ENCODE assay signal across 9 cellular contexts in genomic region chr19:12997967-12998940, GRCh38. TPM values are rescaled to one million over a fixed set of nuclear protein-coding genes. Genes with fewer than 3 reads are reported as not detected.
DNase-seq lines count a peak whose midpoint lies in the region; ATAC-seq and TF ChIP-seq lines count a peak whose summit lies in the region.
"Had no signal": no experiment of that assay in that cellular context is flagged by ENCODE, and none has a peak within 500 bp of the region (broad histone marks: within the 10 kb centered on the region; RNA-seq: fewer than 3 reads in every experiment).

No MANE protein-coding gene starts in this region.

- WGBS in esophagus squamous epithelium, 2 donors: 32 to 37% methylated on average over 21 to 27 of the region's 32 CpGs

- peak overlapping the region; percentile 3 to 79 (median 77) for H3K4me3 Mint-ChIP-seq in IgD-negative memory B cell
- H3K4me3 Mint-ChIP-seq in osteocyte (ENCODE audit: unreplicated experiment): peak overlapping the region; percentile 56
- no peak overlapping the region for H3K4me3 Mint-ChIP-seq in T-helper 2 cell treated with Interferon-gamma antibody and Interleukin-4, amounts not matched to agents 5 μg/mL and 100 μg/mL, for 36 hours
- peak overlapping the region in 1 of 2 donors; percentile 19 for H3K4me3 Mint-ChIP-seq in activated T-cell treated with anti-CD3 and anti-CD28 coated beads, Interleukin-2, amount 50 U/mL, for 72 hours

- no peak overlapping the region for H2AFZ ChIP-seq in ACC112 (ENCODE audit: low read length, unreplicated experiment)

- DNase-seq in esophagus squamous epithelium (lab: John Stamatoyannopoulos, UW): no peak
- DNase-seq in osteocyte (ENCODE audit: extremely low spot score, unreplicated experiment): no peak
- no peak for DNase-seq in T-helper 2 cell treated with Interferon-gamma antibody and Interleukin-4, amounts not matched to agents 5 μg/mL and 100 μg/mL, for 36 hours (ENCODE audit: low spot score)
- no peak for DNase-seq in activated T-cell treated with anti-CD3 and anti-CD28 coated beads, Interleukin-2, amount 50 U/mL, for 72 hours
- DNase-seq in SIG-M5 treated with dmso at 0.1 percent for 504 hours (lab: John Stamatoyannopoulos, UW; ENCODE audit: unreplicated experiment): no peak

- H3K27ac Mint-ChIP-seq in IgD-negative memory B cell (no peak overlapping the region), osteocyte (ENCODE audit: unreplicated experiment) (no peak overlapping the region)
- no peak overlapping the region for H3K27ac Mint-ChIP-seq in T-helper 2 cell treated with Interferon-gamma antibody and Interleukin-4, amounts not matched to agents 5 μg/mL and 100 μg/mL, for 36 hours
- no peak overlapping the region for H3K27ac Mint-ChIP-seq in activated T-cell treated with anti-CD3 and anti-CD28 coated beads, Interleukin-2, amount 50 U/mL, for 72 hours

- H3K9me3 Mint-ChIP-seq in IgD-negative memory B cell (no peaks in the 10 kb centered on the region), osteocyte (ENCODE audit: unreplicated experiment) (no peaks in the 10 kb centered on the region)
- no peaks in the 10 kb centered on the region for H3K9me3 Mint-ChIP-seq in T-helper 2 cell treated with Interferon-gamma antibody and Interleukin-4, amounts not matched to agents 5 μg/mL and 100 μg/mL, for 36 hours
- H3K9me3 Mint-ChIP-seq in activated T-cell treated with anti-CD3 and anti-CD28 coated beads, Interleukin-2, amount 50 U/mL, for 72 hours: no peaks in the 10 kb centered on the region

- H3K36me3 Mint-ChIP-seq in IgD-negative memory B cell (peaks cover 2% of the 10 kb centered on the region), osteocyte (ENCODE audit: unreplicated experiment) (peaks cover 15% of the 10 kb centered on the region)
- H3K36me3 Mint-ChIP-seq in T-helper 2 cell treated with Interferon-gamma antibody and Interleukin-4, amounts not matched to agents 5 μg/mL and 100 μg/mL, for 36 hours (ENCODE audit: low read depth): peaks cover 2% of the 10 kb centered on the region
- peaks cover 0 to 4% of the 10 kb centered on the region in 2 donors for H3K36me3 Mint-ChIP-seq in activated T-cell treated with anti-CD3 and anti-CD28 coated beads, Interleukin-2, amount 50 U/mL, for 72 hours (ENCODE audit: insufficient read depth in 2 of 2)

- intact Hi-C loops in esophagus squamous epithelium (cut with DNase I): no loop called here

- peak overlapping the region; percentile 95 for H3K4me3 ChIP-seq in ACC112 (ENCODE audit: low read depth, low read length)
- H3K4me3 ChIP-seq in esophagus squamous epithelium: peak overlapping the region; percentile 68 to 93 (median 80)

- no peaks in the 10 kb centered on the region for H3K9me3 ChIP-seq in esophagus squamous epithelium

- no peak for ATAC-seq in GM21737 (IDR thresholded peaks at IDR 0.05; ENCODE audit: unreplicated experiment)
- no peak for ATAC-seq in activated T-cell treated with anti-CD3 and anti-CD28 coated beads, Interleukin-2, amount 50 U/mL, for 72 hours (replicated peaks in 1 of 2)

- H3K27me3 Mint-ChIP-seq in IgD-negative memory B cell: peaks cover 22% of the 10 kb centered on the region
- H3K27me3 Mint-ChIP-seq in osteocyte (ENCODE audit: unreplicated experiment): no peaks in the 10 kb centered on the region
- peaks cover 39% of the 10 kb centered on the region for H3K27me3 Mint-ChIP-seq in T-helper 2 cell treated with Interferon-gamma antibody and Interleukin-4, amounts not matched to agents 5 μg/mL and 100 μg/mL, for 36 hours (ENCODE audit: low read depth)
- H3K27me3 Mint-ChIP-seq in activated T-cell treated with anti-CD3 and anti-CD28 coated beads, Interleukin-2, amount 50 U/mL, for 72 hours (ENCODE audit: low read depth): peaks cover 14% of the 10 kb centered on the region

- no peak for TF ChIP-seq POLR2A in esophagus squamous epithelium (IDR thresholded peaks at IDR 0.05)

- TF ChIP-seq CTCF in esophagus squamous epithelium (IDR thresholded peaks at IDR 0.05) (no peak), osteocyte (IDR thresholded peaks at IDR 0.05) (no peak)

- H3K4me1 ChIP-seq in ACC112 (ENCODE audit: control insufficient read depth, insufficient read depth, low read length, unreplicated experiment) (peaks cover 12% of the 10 kb centered on the region), esophagus squamous epithelium (peaks cover 33 to 90% (median 57%) of the 10 kb centered on the region in 3 donors)

- no peaks in the 10 kb centered on the region for H3K27me3 ChIP-seq in ACC112 (ENCODE audit: insufficient read depth, low read length)
- peaks cover 0 to 3% (median 0%) of the 10 kb centered on the region in 4 donors for H3K27me3 ChIP-seq in esophagus squamous epithelium

- H3K79me2 ChIP-seq in ACC112 (ENCODE audit: control insufficient read depth, insufficient read depth, low read length, unreplicated experiment): peaks cover 69% of the 10 kb centered on the region

- no peaks in the 10 kb centered on the region for H3K36me3 ChIP-seq in ACC112 (ENCODE audit: insufficient read depth, low read length)
- no peaks in the 10 kb centered on the region for H3K36me3 ChIP-seq in esophagus squamous epithelium

- no peak overlapping the region for H3K27ac ChIP-seq in ACC112 (ENCODE audit: low read depth, low read length)
- H3K27ac ChIP-seq in esophagus squamous epithelium: peak overlapping the region; percentile 91 to 98 (median 94)
- H3K27ac ChIP-seq: KMS-11 had no signal

- H3K4me1 Mint-ChIP-seq in IgD-negative memory B cell: peaks cover 0 to 5% (median 5%) of the 10 kb centered on the region in 3 donors
- peaks cover 17% of the 10 kb centered on the region for H3K4me1 Mint-ChIP-seq in osteocyte (ENCODE audit: unreplicated experiment)
- peaks cover 5% of the 10 kb centered on the region for H3K4me1 Mint-ChIP-seq in T-helper 2 cell treated with Interferon-gamma antibody and Interleukin-4, amounts not matched to agents 5 μg/mL and 100 μg/mL, for 36 hours (ENCODE audit: low read depth)
- peaks cover 7% of the 10 kb centered on the region for H3K4me1 Mint-ChIP-seq in activated T-cell treated with anti-CD3 and anti-CD28 coated beads, Interleukin-2, amount 50 U/mL, for 72 hours (ENCODE audit: low read depth)

RNA-seq across cellular contexts. Expression of gene NFIX, which starts 3.0 kb away (rescaled TPM):
- polyA plus RNA-seq in IgD-negative memory B cell: 0.09 TPM
- 10 to 100 TPM; 32.3 to 81.2 (median 51.6) TPM for total RNA-seq in esophagus squamous epithelium
- 87.0 and 93.7 TPM in 2 replicates for total RNA-seq in osteocyte
- 1 to 10 TPM; 2.2 to 2.8 TPM for total RNA-seq in activated T-cell treated with anti-CD3 and anti-CD28 coated beads, Interleukin-2, amount 50 U/mL, for 72 hours

RNA-seq across cellular contexts. Expression of gene DAND5, which starts 28.9 kb away (rescaled TPM):
- polyA plus RNA-seq in IgD-negative memory B cell: not detected
- total RNA-seq in esophagus squamous epithelium (not detected), osteocyte (not detected in 2 replicates)
- total RNA-seq in activated T-cell treated with anti-CD3 and anti-CD28 coated beads, Interleukin-2, amount 50 U/mL, for 72 hours: under 1 TPM; 0.12 to 0.32 TPM

RNA-seq across cellular contexts. Expression of gene GADD45GIP1, which starts 41.2 kb away (rescaled TPM):
- polyA plus RNA-seq in IgD-negative memory B cell: 84.1 TPM
- total RNA-seq in esophagus squamous epithelium (10 to 100 TPM; 34.4 to 59.7 (median 44.9) TPM), osteocyte (24.0 and 24.6 TPM in 2 replicates)
- total RNA-seq in activated T-cell treated with anti-CD3 and anti-CD28 coated beads, Interleukin-2, amount 50 U/mL, for 72 hours: 10 to 100 TPM; 15.9 to 16.4 TPM

RNA-seq across cellular contexts. Expression of gene RAD23A, which starts 52.6 kb away (rescaled TPM):
- 132 TPM for polyA plus RNA-seq in IgD-negative memory B cell
- 10 to 100 TPM; 67.7 to 87.4 (median 82.4) TPM for total RNA-seq in esophagus squamous epithelium
- 81.4 and 83.1 TPM in 2 replicates for total RNA-seq in osteocyte
- total RNA-seq in activated T-cell treated with anti-CD3 and anti-CD28 coated beads, Interleukin-2, amount 50 U/mL, for 72 hours: 100 to 1,000 TPM; 159 to 189 TPM

RNA-seq across cellular contexts. Expression of gene CALR, which starts 59.8 kb away (rescaled TPM):
- polyA plus RNA-seq in IgD-negative memory B cell: 158 TPM
- total RNA-seq in esophagus squamous epithelium (100 to 1,000 TPM; 262 to 577 (median 513) TPM), osteocyte (1,241 and 1,304 TPM in 2 replicates)
- total RNA-seq in activated T-cell treated with anti-CD3 and anti-CD28 coated beads, Interleukin-2, amount 50 U/mL, for 72 hours: 100 to 1,000 TPM; 458 to 489 TPM

Comparison
In these comparisons a context has a peak if more than half of its experiments do, and no peak if none do; other contexts are left out.
1. RNA of gene NFIX, which starts 3.0 kb away (total RNA-seq): 87.0 to 93.7 TPM in osteocyte and 32.3 to 81.2 TPM in esophagus squamous epithelium; 2.2 to 2.8 TPM in activated T-cell treated with anti-CD3 and anti-CD28 coated beads, Interleukin-2, amount 50 U/mL, for 72 hours; every median in the first group is over 4 times any median in the second.